ENCODE assay signal across 8 cellular contexts in the genomic region with DNA sequence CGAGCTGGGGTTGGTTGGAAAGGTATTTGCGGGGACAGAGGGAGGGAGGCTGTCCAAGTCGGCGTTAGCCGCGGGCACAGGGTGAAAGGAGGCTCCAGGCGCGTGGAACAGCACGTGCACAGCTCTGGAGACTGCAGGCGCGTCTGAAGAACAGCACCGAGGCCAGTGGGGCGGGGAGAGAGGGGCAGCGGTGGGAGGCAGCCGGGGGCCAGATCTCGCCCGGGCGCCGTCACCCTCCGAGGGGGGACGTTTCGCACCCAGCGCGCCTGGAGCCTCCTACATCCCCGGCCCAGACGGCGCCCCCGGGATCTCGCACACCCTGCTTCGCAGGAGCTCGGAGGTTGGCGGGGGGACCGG.
DNase-seq lines count a peak whose midpoint lies in the region; ATAC-seq, FAIRE-seq and TF ChIP-seq lines count a peak whose summit lies in the region.

No MANE protein-coding gene starts in this region.

- H3K4me2 ChIP-seq in keratinocyte (ENCODE audit: control insufficient read depth, extremely low read depth, insufficient read depth, low read depth, low read length), result peak overlapping the region; percentile 85

- H3K27me3 ChIP-seq in cardiac muscle cell (peaks cover 31% of the 10 kb centered on the region), WERI-Rb-1 (ENCODE audit: insufficient read depth, low read depth, severe bottlenecking) (no peaks in the 10 kb centered on the region), keratinocyte (ENCODE audit: control insufficient read depth, extremely low read depth, insufficient read depth, low read length) (peaks cover 59% of the 10 kb centered on the region), thoracic aorta (replicated peaks; ENCODE audit: insufficient read depth) (no peaks in the 10 kb centered on the region)

- H3K4me3 ChIP-seq in cardiac muscle cell (peak overlapping the region; percentile 36), WERI-Rb-1 (ENCODE audit: low read depth, low read length) (peak overlapping the region; percentile 69), keratinocyte (ENCODE audit: control insufficient read depth in 2 of 3, extremely low read depth in 1 of 3, insufficient read depth in 2 of 3, low read depth in 1 of 3, low read length in 3 of 3) (peak overlapping the region; percentile 47 to 68 (median 57)), thoracic aorta (peak overlapping the region; percentile 84)

- dilution Hi-C loops in keratinocyte (cut with MboI; ENCODE audit: extremely low pct_ligation_motif_present, low sequenced_read_pairs), result no loop called here

- H4K20me1 ChIP-seq in keratinocyte (ENCODE audit: control insufficient read depth, extremely low read depth, insufficient read depth, low read length), result peaks cover 4% of the 10 kb centered on the region

- H3K36me3 ChIP-seq in cardiac muscle cell, result no peaks in the 10 kb centered on the region
- H3K36me3 ChIP-seq in WERI-Rb-1, result no peaks in the 10 kb centered on the region
- no peaks in the 10 kb centered on the region for H3K36me3 ChIP-seq in keratinocyte (ENCODE audit: control insufficient read depth in 2 of 2, extremely low read depth in 1 of 2, insufficient read depth in 2 of 2, low read length in 2 of 2)
- no peaks in the 10 kb centered on the region for H3K36me3 ChIP-seq in thoracic aorta

- no peak for FAIRE-seq in keratinocyte (lab: Jason Lieb, UNC)

- H3K9ac ChIP-seq in keratinocyte (ENCODE audit: control insufficient read depth, extremely low read depth, insufficient read depth, low read length), result peak overlapping the region; percentile 47

- no peak overlapping the region for H3K27ac ChIP-seq in cardiac muscle cell
- H3K27ac ChIP-seq in WERI-Rb-1, result peak overlapping the region; percentile 72
- H3K27ac ChIP-seq in keratinocyte (ENCODE audit: control insufficient read depth, insufficient read depth, low read length), result no peak overlapping the region
- H3K27ac ChIP-seq in thoracic aorta, result no peak overlapping the region

- H3K4me1 ChIP-seq in cardiac muscle cell (ENCODE audit: low read depth), result no peaks in the 10 kb centered on the region
- peaks cover 6% of the 10 kb centered on the region for H3K4me1 ChIP-seq in keratinocyte (ENCODE audit: control insufficient read depth, extremely low read depth, insufficient read depth, low read length)
- H3K4me1 ChIP-seq in thoracic aorta (ENCODE audit: control insufficient read depth in 1 of 2, low read depth in 2 of 2), result peaks cover 0 to 29% of the 10 kb centered on the region in 2 donors

- H3K79me2 ChIP-seq in keratinocyte (ENCODE audit: control insufficient read depth, insufficient read depth, low read length), result no peaks in the 10 kb centered on the region

- H3K9me3 ChIP-seq in cardiac muscle cell (ENCODE audit: low read depth), result no peaks in the 10 kb centered on the region
- H3K9me3 ChIP-seq in WERI-Rb-1 (ENCODE audit: severe bottlenecking), result no peaks in the 10 kb centered on the region
- H3K9me3 ChIP-seq in keratinocyte (ENCODE audit: control insufficient read depth, low read depth, low read length), result no peaks in the 10 kb centered on the region
- H3K9me3 ChIP-seq in thoracic aorta, result no peaks in the 10 kb centered on the region

- no peak for ATAC-seq in left ventricle myocardium superior
- ATAC-seq in thoracic aorta (ENCODE audit: insufficient number of reproducible peaks, low FRiP score, low read depth), result no peak

- no peak for DNase-seq in cardiac muscle cell (ENCODE audit: low read depth in 1 of 2, low spot score in 1 of 2)
- DNase-seq in left ventricle myocardium superior, result no peak
- no peak for DNase-seq in WERI-Rb-1
- DNase-seq in keratinocyte (ENCODE audit: low read depth, low spot score), result no peak
- DNase-seq in thoracic aorta (ENCODE audit: low spot score), result no peak
- DNase-seq in globus pallidus (ENCODE audit: low spot score), result no peak
- DNase-seq in cerebellum (ENCODE audit: low spot score), result no peak
- DNase-seq in NCI-H510A treated with DMSO at 0.1 percent for 48 hours (lab: John Stamatoyannopoulos, UW), result no peak

- TF ChIP-seq CTCF in cardiac muscle cell (IDR thresholded peaks at IDR 0.05; ENCODE audit: low read depth, low read length) (no peak), WERI-Rb-1 (IDR thresholded peaks at IDR 0.05; ENCODE audit: low read depth, low read length) (0 out of 2 replicates have a peak, but pooled peaks have one; percentile 0), keratinocyte (optimal IDR thresholded peaks at IDR 0.05 in 1 of 3, IDR thresholded peaks at IDR 0.05 in 1 of 3, conservative IDR thresholded peaks at IDR 0.05 in 1 of 3; ENCODE audit: extremely low read depth in 1 of 3, insufficient read depth in 2 of 3, low read length in 3 of 3) (no peak), thoracic aorta (IDR thresholded peaks at IDR 0.05) (no peak)

- intact Hi-C loops in left ventricle myocardium superior (cut with micrococcal nuclease), result no loop called here

- H2AFZ ChIP-seq in keratinocyte (ENCODE audit: control insufficient read depth, low read length), result peak overlapping the region; percentile 84

- no peaks in the 10 kb centered on the region for H3K9me1 ChIP-seq in keratinocyte (ENCODE audit: control insufficient read depth, extremely low read depth, insufficient read depth, low read length)
